Comparison of ENCODE assay signal across 7 cellular contexts in the genomic region with DNA sequence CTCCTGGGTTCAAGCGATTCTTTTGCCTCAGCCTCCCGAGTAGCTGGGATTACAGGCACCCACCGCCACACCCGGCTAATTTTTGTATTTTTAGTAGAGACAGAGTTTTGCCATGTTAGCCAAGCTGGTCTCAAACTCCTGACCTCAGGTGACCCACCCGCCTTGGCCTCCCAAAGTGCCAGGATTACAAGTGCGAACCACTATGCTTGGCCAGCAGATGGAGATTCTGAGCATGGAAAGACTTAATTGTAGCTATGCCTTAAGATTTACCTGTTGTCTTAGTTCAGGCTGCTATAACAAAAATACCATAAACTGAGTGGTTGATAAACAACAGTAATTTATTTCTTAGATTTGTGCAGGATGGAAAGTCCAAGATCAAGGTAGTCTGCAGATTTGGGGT.
DNase-seq lines count a peak whose midpoint lies in the region; ATAC-seq, FAIRE-seq and TF ChIP-seq lines count a peak whose summit lies in the region.
"Not testable (repeated sequence)": the region's sequence is repeated elsewhere in the genome, so short reads cannot be mapped to it uniquely, and the experiment has no call there.

No MANE protein-coding gene starts in this region.

- H3K4me3 ChIP-seq in HCT116 (replicated peaks in 1 of 2; ENCODE audit: low read depth in 1 of 2, low read length in 2 of 2); SJSA1; K562; neural progenitor cell: not testable (repeated sequence)

- H3K4me2 ChIP-seq in HCT116 (ENCODE audit: low read length); K562 (ENCODE audit: insufficient read depth, low read length); neural progenitor cell: not testable (repeated sequence)

- H3K36me3 Mint-ChIP-seq in neural progenitor cell = not testable (repeated sequence)

- H3K9me2 ChIP-seq in HCT116 (ENCODE audit: insufficient read depth) = not testable (repeated sequence)

- H2AFZ ChIP-seq in HCT116 (ENCODE audit: low read depth, low read length, poor library complexity, severe bottlenecking); K562 (ENCODE audit: low read depth, low read length); neural progenitor cell (replicated peaks): not testable (repeated sequence)

- intact Hi-C loops in HCT116 (cut with micrococcal nuclease) = loop anchor here (1.0 to 10.0 kb wide), 2 partner anchors 45 to 824 kb away; no protein-coding TSS in a partner anchor
- intact Hi-C loops in K562 (cut with micrococcal nuclease) = not testable (repeated sequence)

- not testable (repeated sequence) for H3K27ac Mint-ChIP-seq in neural progenitor cell

- not testable (repeated sequence) for ATAC-seq in HCT116, K562

- not testable (repeated sequence) for BruUV-seq in HCT116 (replicated peaks; lab: Mats Ljungman, UMichigan); K562 (replicated peaks; lab: Mats Ljungman, UMichigan)

- not testable (repeated sequence) for TF ChIP-seq POLR2A in HCT116 (IDR thresholded peaks at IDR 0.05; ENCODE audit: borderline replicate concordance, extremely low read depth, insufficient read depth, insufficient read length); K562 (conservative IDR thresholded peaks at IDR 0.05)

- RAD21 ChIA-PET in HCT116 (lab: Charles Lee; ENCODE audit: low non-redundant PET in 1 of 2, low total read pairs in 2 of 2, uncharacterized antibody in 2 of 2, unreplicated experiment in 2 of 2) = interaction anchor here (0.7 to 0.9 kb wide), 2 partner anchors 22 to 606 kb away, joined by 4 read pairs; no protein-coding TSS in a partner anchor

- not testable (repeated sequence) for H3K27me3 Mint-ChIP-seq in neural progenitor cell (ENCODE audit: insufficient read depth, low read depth)

- H3K4me1 Mint-ChIP-seq in neural progenitor cell = peaks cover 30% of the 10 kb centered on the region

- TF ChIP-seq RAD21 in HCT116 (IDR thresholded peaks at IDR 0.05; ENCODE audit: low read depth) = peak; percentile 43; the same call in 1 of the 2 replicates
- 0 out of 4 replicates have a peak, but pooled peaks of 1 of the 2 experiments have one; percentile 12 for TF ChIP-seq RAD21 in K562 (CRISPR knock-in tag; conservative IDR thresholded peaks at IDR 0.05 in 1 of 2, IDR thresholded peaks at IDR 0.05 in 1 of 2)

- not testable (repeated sequence) for H3K36me3 ChIP-seq in HCT116 (ENCODE audit: control insufficient read depth in 1 of 2, insufficient read depth in 2 of 2, low read length in 2 of 2); K562 (ENCODE audit: control insufficient read depth, insufficient read depth, low read length); neural progenitor cell
- H3K36me3 ChIP-seq in SJSA1 = peaks cover 13% of the 10 kb centered on the region; the same call in 1 of the 2 replicates

- POLR2A ChIA-PET in HCT116 (lab: Charles Lee) (interaction anchor here (0.7 kb wide), 1 partner anchor 81 kb away, joined by 3 read pairs; no protein-coding TSS in a partner anchor), K562 (lab: Yijun Ruan, JAX) (interaction anchor here (1.4 to 1.7 kb wide), 2 partner anchors 11 to 22 kb away, joined by 3 to 4 read pairs; no protein-coding TSS in a partner anchor)

- not testable (repeated sequence) for H4K20me1 ChIP-seq in HCT116 (ENCODE audit: insufficient read depth); K562 (replicated peaks; ENCODE audit: control insufficient read depth, insufficient read depth, low read length); neural progenitor cell (ENCODE audit: low read depth)

- not testable (repeated sequence) for TF ChIP-seq EP300 in K562 (IDR thresholded peaks at IDR 0.05; ENCODE audit: low read length)

- peak; percentile 9 to 25 (median 11); a peak in 3 of 6 replicates for TF ChIP-seq CTCF in HCT116 (IDR thresholded peaks at IDR 0.05 in 2 of 3, conservative IDR thresholded peaks at IDR 0.05 in 1 of 3; ENCODE audit: borderline replicate concordance in 1 of 3, insufficient read depth in 1 of 3, low read depth in 2 of 3, low read length in 2 of 3)
- not testable (repeated sequence) for TF ChIP-seq CTCF in K562 (IDR thresholded peaks at IDR 0.05 in 2 of 3, conservative IDR thresholded peaks at IDR 0.05 in 1 of 3; ENCODE audit: insufficient read depth in 2 of 3, low read depth in 1 of 3, low read length in 3 of 3)
- peak; percentile 20 for TF ChIP-seq CTCF in neural progenitor cell (IDR thresholded peaks at IDR 0.05)

- WGBS in K562 (ENCODE audit: insufficient coverage, low coverage, missing lambda C conversion rate) = 41% methylated on average over 5 of the region's 6 CpGs

- not testable (repeated sequence) for H3K27me3 ChIP-seq in HCT116 (ENCODE audit: insufficient read depth, low read length); SJSA1 (replicated peaks); K562 (ENCODE audit: control insufficient read depth in 2 of 2, insufficient read depth in 2 of 2, low read length in 2 of 2); neural progenitor cell

- H3K4me1 ChIP-seq in HCT116 (ENCODE audit: control insufficient read depth in 1 of 2, insufficient read depth in 2 of 2, low read length in 2 of 2); K562 (replicated peaks in 1 of 2; ENCODE audit: control insufficient read depth in 2 of 2, insufficient read depth in 2 of 2, low read length in 2 of 2): not testable (repeated sequence)
- H3K4me1 ChIP-seq in SJSA1 (replicated peaks) = peaks cover 63% of the 10 kb centered on the region
- peaks cover 22% of the 10 kb centered on the region for H3K4me1 ChIP-seq in neural progenitor cell

- DNase-seq in ELR (ENCODE audit: low read depth) (peak; percentile 32), NCI-H82 (lab: John Stamatoyannopoulos, UW) (peak; percentile 41), SJSA1 (ENCODE audit: low read depth in 1 of 2, low spot score in 2 of 2) (peak in 1 of 2 experiments; percentile 6)
- not testable (repeated sequence) for DNase-seq in HCT116 (ENCODE audit: low read depth, low spot score); K562 (ENCODE audit: extremely low read depth in 1 of 4, low spot score in 3 of 4); epithelial cell of prostate (ENCODE audit: low read depth, low spot score); neural progenitor cell (ENCODE audit: low spot score)

- H3K79me2 ChIP-seq in HCT116 (ENCODE audit: insufficient read depth, low read length); K562 (ENCODE audit: control insufficient read depth, insufficient read depth, low read length); neural progenitor cell (ENCODE audit: low read depth): not testable (repeated sequence)

- not testable (repeated sequence) for H3K27ac ChIP-seq in HCT116 (ENCODE audit: low read depth, low read length); K562 (ENCODE audit: extremely low read depth, low read depth, low read length); neural progenitor cell
- peak overlapping the region; percentile 91 for H3K27ac ChIP-seq in SJSA1
- H3K27ac ChIP-seq in epithelial cell of prostate = peak overlapping the region; percentile 62

- H3K9me3 ChIP-seq in HCT116 (ENCODE audit: control insufficient read depth in 1 of 2, insufficient read depth in 1 of 2, low read depth in 1 of 2, low read length in 2 of 2); SJSA1 (replicated peaks); K562 (replicated peaks; ENCODE audit: control insufficient read depth, insufficient read depth, low read depth, low read length); neural progenitor cell (ENCODE audit: low read depth): not testable (repeated sequence)

- not testable (repeated sequence) for H3F3A ChIP-seq in neural progenitor cell (ENCODE audit: low read depth)

- in situ Hi-C loops in K562 (cut with MboI) = not testable (repeated sequence)

- CTCF ChIA-PET in HCT116 (lab: Charles Lee) = interaction anchor here (0.9 to 1.0 kb wide), 2 partner anchors 44 to 571 kb away, joined by 3 to 4 read pairs; partner anchors contain the start of gene MARCHF7
- CTCF ChIA-PET in K562 (lab: Yijun Ruan, JAX; ENCODE audit: low intra/inter-chr PET ratio) = not testable (repeated sequence)

- not testable (repeated sequence) for H3K9me1 ChIP-seq in K562 (ENCODE audit: control insufficient read depth, insufficient read depth, low read length)

- H3K4me3 Mint-ChIP-seq in neural progenitor cell = not testable (repeated sequence)

- not testable (repeated sequence) for H3K9ac ChIP-seq in HCT116 (ENCODE audit: low read length); K562 (ENCODE audit: insufficient read depth in 1 of 2, low read depth in 2 of 2, low read length in 2 of 2); neural progenitor cell

- H3K9me3 Mint-ChIP-seq in neural progenitor cell = not testable (repeated sequence)

- not testable (repeated sequence) for FAIRE-seq in K562 (lab: Jason Lieb, UNC)

TF ChIP-seq in K562, 482 proteins besides CTCF, POLR2A, EP300 and RAD21:
- TF ChIP-seq NR4A1 (CRISPR knock-in tag; IDR thresholded peaks at IDR 0.05) = not testable (repeated sequence)
- 0 out of 2 replicates have a peak, but pooled peaks have one; percentile 31 for TF ChIP-seq NR4A1 (tag; IDR thresholded peaks at IDR 0.05)
